In the genomic region with DNA sequence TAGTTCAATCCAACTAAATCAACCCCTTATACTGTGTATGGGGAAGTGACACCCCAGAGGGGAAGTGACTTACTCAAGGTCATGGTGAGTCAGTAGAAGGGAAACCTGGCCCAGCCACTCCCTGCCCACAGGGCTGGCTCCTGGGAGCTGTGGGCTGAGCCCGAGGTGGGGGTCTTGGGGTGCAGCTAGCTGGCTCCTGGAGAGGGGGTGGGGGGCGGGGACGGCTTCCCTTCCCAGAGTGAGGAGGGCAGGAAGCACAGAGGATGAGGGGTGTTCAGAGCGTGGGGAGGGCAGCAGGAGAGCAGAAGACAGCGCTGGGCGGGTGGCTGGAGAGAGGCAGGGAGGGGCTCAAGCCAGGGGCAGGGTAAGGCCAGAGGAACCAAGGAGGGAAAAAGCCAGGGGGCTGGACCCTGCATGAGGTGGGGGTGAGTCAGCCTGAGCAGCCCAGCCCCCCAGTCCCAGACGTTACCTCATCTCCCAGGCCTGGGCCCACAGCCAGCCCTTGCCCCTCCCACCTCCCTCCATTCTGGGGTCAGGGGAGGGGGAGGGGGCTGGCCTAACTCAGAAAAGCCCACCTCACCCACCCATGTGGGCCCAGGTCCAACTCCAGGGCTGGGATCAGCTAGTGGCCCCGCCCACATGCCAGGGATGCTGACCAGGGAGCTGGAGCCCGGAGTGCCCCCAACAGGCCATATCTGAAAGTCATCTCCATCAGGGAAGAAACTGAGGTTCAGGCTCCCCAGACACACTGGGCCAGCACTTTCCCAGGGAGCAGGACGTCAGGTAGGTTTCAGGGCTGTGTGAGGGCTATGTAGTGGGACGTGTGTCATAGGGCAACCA, we compare ENCODE assay signal across 8 cellular contexts. TPM values are rescaled to one million over a fixed set of nuclear protein-coding genes. Genes with fewer than 3 reads are reported as not detected.
DNase-seq lines count a peak whose midpoint lies in the region; FAIRE-seq and TF ChIP-seq lines count a peak whose summit lies in the region.

No MANE protein-coding gene starts in this region.

- H3K4me2 ChIP-seq in GM23248 (ENCODE audit: unreplicated experiment) (peak overlapping the region; percentile 96), endothelial cell of umbilical vein (ENCODE audit: insufficient read depth, low read length) (peak overlapping the region; percentile 70)

- H3K27me3 ChIP-seq in GM23248 (replicated peaks; ENCODE audit: insufficient read depth), result no peaks in the 10 kb centered on the region
- no peaks in the 10 kb centered on the region for H3K27me3 ChIP-seq in endothelial cell of umbilical vein (ENCODE audit: control insufficient read depth in 2 of 2, insufficient read depth in 2 of 2, low read length in 2 of 2)
- no peaks in the 10 kb centered on the region for H3K27me3 ChIP-seq in muscle layer of duodenum (ENCODE audit: low read depth, low read length)

- peak overlapping the region; percentile 83 for H3K27ac ChIP-seq in GM23248
- peak overlapping the region; percentile 93 for H3K27ac ChIP-seq in endothelial cell of umbilical vein (ENCODE audit: insufficient read depth, low read depth, low read length)
- H3K27ac ChIP-seq in muscle layer of duodenum (ENCODE audit: low read length), result peak overlapping the region; percentile 90

- no peaks in the 10 kb centered on the region for H3K9me1 ChIP-seq in endothelial cell of umbilical vein (replicated peaks; ENCODE audit: control insufficient read depth, extremely low read depth, insufficient read depth, low read length)

- H3K9me3 ChIP-seq in GM23248 (ENCODE audit: low read depth) (no peaks in the 10 kb centered on the region), endothelial cell of umbilical vein (replicated peaks; ENCODE audit: control insufficient read depth, insufficient read depth, low read length) (no peaks in the 10 kb centered on the region), muscle layer of duodenum (ENCODE audit: control insufficient read depth in 1 of 2, low read length in 2 of 2) (no peaks in the 10 kb centered on the region)

- H3K9me2 ChIP-seq in GM23248 (ENCODE audit: insufficient read depth), result no peaks in the 10 kb centered on the region

- POLR2A ChIA-PET in endothelial cell of umbilical vein (lab: Charles Lee), result interaction anchor here (1.0 to 1.8 kb wide), 5 partner anchors 14 to 69 kb away, joined by 4 to 10 read pairs (median 4); no protein-coding TSS in a partner anchor

- WGBS in GM23248 (ENCODE audit: low coverage in 1 of 2, low lambda C conversion rate in 2 of 2, missing lambda C conversion rate in 2 of 2), 2 experiments, result 5 to 11% methylated on average over 4 to 11 of the region's 11 CpGs

- FAIRE-seq in endothelial cell of umbilical vein (lab: Jason Lieb, UNC), result peak; percentile 99

- peaks cover 51% of the 10 kb centered on the region for H3K79me2 ChIP-seq in GM23248 (ENCODE audit: insufficient read depth)
- H3K79me2 ChIP-seq in endothelial cell of umbilical vein (ENCODE audit: control insufficient read depth, insufficient read depth, low read length), result peaks cover 44% of the 10 kb centered on the region

- dilution Hi-C loops in endothelial cell of umbilical vein (cut with MboI; ENCODE audit: extremely low pct_ligation_motif_present, low sequenced_read_pairs), result no loop called here

- H3K4me3 ChIP-seq in GM23248 (peak overlapping the region; percentile 86), endothelial cell of umbilical vein (replicated peaks in 1 of 3; ENCODE audit: insufficient read depth in 1 of 3, low read depth in 1 of 3, low read length in 3 of 3) (peak overlapping the region in 1 of 3 experiments; percentile 9), muscle layer of duodenum (ENCODE audit: low read depth in 1 of 2, low read length in 2 of 2) (peak overlapping the region; percentile 21 to 88)

- DNase-seq in A172 (ENCODE audit: low spot score), result peak; percentile 97
- peak; percentile 94 for DNase-seq in GM23248
- peak; percentile 62 for DNase-seq in SK-N-DZ (ENCODE audit: low spot score)
- peak; percentile 92 for DNase-seq in endothelial cell of umbilical vein (ENCODE audit: low read depth, low spot score)
- no peak for DNase-seq in NCI-H1417 (lab: John Stamatoyannopoulos, UW)
- no peak for DNase-seq in NCI-H2029 treated with DMSO at 0.1 percent for 48 hours (lab: John Stamatoyannopoulos, UW)
- no peak for DNase-seq in NCI-H524 treated with DMSO at 0.1 percent for 48 hours (lab: John Stamatoyannopoulos, UW)

- in situ Hi-C loops in GM23248 (cut with MboI), result no loop called here

- no TSS peak for BruUV-seq in endothelial cell of umbilical vein (replicated peaks; lab: Mats Ljungman, UMichigan)

- H3K4me1 ChIP-seq in GM23248 (ENCODE audit: insufficient read depth), result peaks cover 23% of the 10 kb centered on the region
- H3K4me1 ChIP-seq in endothelial cell of umbilical vein (ENCODE audit: control insufficient read depth, extremely low read depth, insufficient read depth, low read length), result peaks cover 57% of the 10 kb centered on the region
- H3K4me1 ChIP-seq in muscle layer of duodenum (ENCODE audit: control insufficient read depth in 1 of 2, insufficient read depth in 2 of 2, low read length in 2 of 2), result peaks cover 19 to 76% of the 10 kb centered on the region in 2 donors

- H3K36me3 ChIP-seq in GM23248 (ENCODE audit: low read depth), result peaks cover 16% of the 10 kb centered on the region; the same call in 1 of the 2 replicates
- H3K36me3 ChIP-seq in endothelial cell of umbilical vein (ENCODE audit: control insufficient read depth in 2 of 2, extremely low read depth in 1 of 2, insufficient read depth in 2 of 2, low read length in 2 of 2), result peaks cover 9 to 22% of the 10 kb centered on the region in 2 experiments
- H3K36me3 ChIP-seq in muscle layer of duodenum (ENCODE audit: control insufficient read depth in 1 of 2, insufficient read depth in 2 of 2, low read length in 2 of 2), result peaks cover 8 to 46% of the 10 kb centered on the region in 2 donors

- intact Hi-C loops in endothelial cell of umbilical vein (cut with micrococcal nuclease), result loop anchor here (1.0 to 10.0 kb wide), 6 partner anchors 38 to 960 kb away; a partner anchor contains a TSS

- TF ChIP-seq POLR2A in endothelial cell of umbilical vein (IDR thresholded peaks at IDR 0.05; ENCODE audit: low read depth, low read length), result no peak

- H2AFZ ChIP-seq in GM23248 (no peak overlapping the region), endothelial cell of umbilical vein (ENCODE audit: low read depth, low read length) (no peak overlapping the region)

- H4K20me1 ChIP-seq in GM23248 (ENCODE audit: insufficient read depth) (no peaks in the 10 kb centered on the region), endothelial cell of umbilical vein (replicated peaks; ENCODE audit: control insufficient read depth, extremely low read depth, insufficient read depth, low read length) (no peaks in the 10 kb centered on the region)

- peak overlapping the region; percentile 87 for H3K9ac ChIP-seq in GM23248
- peak overlapping the region; percentile 93 for H3K9ac ChIP-seq in endothelial cell of umbilical vein (replicated peaks; ENCODE audit: extremely low read depth, insufficient read depth, low read length)

- H3F3A ChIP-seq in GM23248 (ENCODE audit: insufficient read depth), result peaks cover 13% of the 10 kb centered on the region

- CTCF ChIA-PET in endothelial cell of umbilical vein (lab: Charles Lee), result interaction anchor here (0.8 to 3.4 kb wide), 11 partner anchors 20 to 124 kb away, joined by 3 to 15 read pairs (median 4); no protein-coding TSS in a partner anchor

- TF ChIP-seq CTCF in endothelial cell of umbilical vein (IDR thresholded peaks at IDR 0.05; ENCODE audit: extremely low read depth in 1 of 2, insufficient read depth in 1 of 2, low read depth in 1 of 2, low read length in 2 of 2), result peak; percentile 20 to 46

RNA-seq across cellular contexts. Expression of a gene that starts 2.8 kb away (rescaled TPM):
- 189 and 215 TPM in 2 replicates for total RNA-seq in A172 (2014; rRNA removed; shearing (Covaris generic))
- total RNA-seq in GM23248 (2014; rRNA removed; shearing (Covaris generic)), result 320 and 357 TPM in 2 replicates
- 551 and 556 TPM in 2 replicates for polyA plus RNA-seq in GM23248 (2016; fragmentation: Nextera tagmentation; extraction: Ambion mirVana)
- 85.0 and 96.3 TPM in 2 replicates for polyA plus RNA-seq in SK-N-DZ (2014; cell fraction: cytosol; rRNA removed)
- 107 and 131 TPM in 2 replicates for polyA plus RNA-seq in SK-N-DZ (2014; cell fraction: nucleus; rRNA removed)
- 318 and 371 TPM in 2 replicates for total RNA-seq in endothelial cell of umbilical vein
- polyA plus RNA-seq in endothelial cell of umbilical vein, result 314 and 418 TPM in 2 replicates
- polyA plus RNA-seq in endothelial cell of umbilical vein (2011; cell fraction: cytosol; rRNA removed), result 181 and 257 TPM in 2 replicates
- 815 and 843 TPM in 2 replicates for polyA plus RNA-seq in endothelial cell of umbilical vein (2011; cell fraction: nucleus; rRNA removed)
- polyA plus RNA-seq in endothelial cell of umbilical vein (2012), result 179 and 248 TPM in 2 replicates
- 120 and 143 TPM in 2 replicates for polyA minus RNA-seq in endothelial cell of umbilical vein
- 25.4 TPM for polyA minus RNA-seq in endothelial cell of umbilical vein (2011; cell fraction: cytosol; rRNA and poly(A)+ RNA removed)
- polyA minus RNA-seq in endothelial cell of umbilical vein (2011; cell fraction: nucleus; rRNA and poly(A)+ RNA removed), result 136 and 281 TPM in 2 replicates

RNA-seq across cellular contexts. Expression of a gene that starts 15.1 kb away (rescaled TPM):
- 0.19 and 1.7 TPM in 2 replicates for total RNA-seq in A172 (2014; rRNA removed; shearing (Covaris generic))
- total RNA-seq in GM23248 (2014; rRNA removed; shearing (Covaris generic)), result 0.25 and 0.97 TPM in 2 replicates
- polyA plus RNA-seq in GM23248 (2016; fragmentation: Nextera tagmentation; extraction: Ambion mirVana) (0.76 and 0.80 TPM in 2 replicates), endothelial cell of umbilical vein (4.8 and 5.1 TPM in 2 replicates)
- polyA plus RNA-seq in SK-N-DZ (2014; cell fraction: cytosol; rRNA removed), result 3.6 and 10.6 TPM in 2 replicates
- polyA plus RNA-seq in SK-N-DZ (2014; cell fraction: nucleus; rRNA removed), result 39.9 and 78.7 TPM in 2 replicates
- 5.3 and 8.1 TPM in 2 replicates for total RNA-seq in endothelial cell of umbilical vein
- polyA plus RNA-seq in endothelial cell of umbilical vein (2011; cell fraction: cytosol; rRNA removed), result 1.5 and 2.4 TPM in 2 replicates
- polyA plus RNA-seq in endothelial cell of umbilical vein (2011; cell fraction: nucleus; rRNA removed), result 14.5 and 14.8 TPM in 2 replicates
- 1.1 and 1.5 TPM in 2 replicates for polyA plus RNA-seq in endothelial cell of umbilical vein (2012)
- 3.6 and 5.2 TPM in 2 replicates for polyA minus RNA-seq in endothelial cell of umbilical vein
- polyA minus RNA-seq in endothelial cell of umbilical vein (2011; cell fraction: cytosol; rRNA and poly(A)+ RNA removed), result not detected
- polyA minus RNA-seq in endothelial cell of umbilical vein (2011; cell fraction: nucleus; rRNA and poly(A)+ RNA removed), result 6.3 TPM in 2 replicates

RNA-seq across cellular contexts. Expression of a gene that starts 21.1 kb away (rescaled TPM):
- total RNA-seq in A172 (2014; rRNA removed; shearing (Covaris generic)), result 343 and 354 TPM in 2 replicates
- 224 and 257 TPM in 2 replicates for total RNA-seq in GM23248 (2014; rRNA removed; shearing (Covaris generic))
- polyA plus RNA-seq in GM23248 (2016; fragmentation: Nextera tagmentation; extraction: Ambion mirVana) (160 and 163 TPM in 2 replicates), endothelial cell of umbilical vein (198 and 267 TPM in 2 replicates)
- polyA plus RNA-seq in SK-N-DZ (2014; cell fraction: cytosol; rRNA removed), result 248 and 315 TPM in 2 replicates
- 379 and 553 TPM in 2 replicates for polyA plus RNA-seq in SK-N-DZ (2014; cell fraction: nucleus; rRNA removed)
- total RNA-seq in endothelial cell of umbilical vein, result 310 and 336 TPM in 2 replicates
- 95.2 and 108 TPM in 2 replicates for polyA plus RNA-seq in endothelial cell of umbilical vein (2011; cell fraction: cytosol; rRNA removed)
- polyA plus RNA-seq in endothelial cell of umbilical vein (2011; cell fraction: nucleus; rRNA removed), result 848 and 1,132 TPM in 2 replicates
- 185 and 211 TPM in 2 replicates for polyA plus RNA-seq in endothelial cell of umbilical vein (2012)
- 158 and 165 TPM in 2 replicates for polyA minus RNA-seq in endothelial cell of umbilical vein
- polyA minus RNA-seq in endothelial cell of umbilical vein (2011; cell fraction: cytosol; rRNA and poly(A)+ RNA removed), result 9.4 TPM
- 135 and 363 TPM in 2 replicates for polyA minus RNA-seq in endothelial cell of umbilical vein (2011; cell fraction: nucleus; rRNA and poly(A)+ RNA removed)

RNA-seq across cellular contexts. Expression of a gene that starts 22.2 kb away (rescaled TPM):
- total RNA-seq in A172 (2014; rRNA removed; shearing (Covaris generic)), result 153 and 154 TPM in 2 replicates
- 78.5 and 117 TPM in 2 replicates for total RNA-seq in GM23248 (2014; rRNA removed; shearing (Covaris generic))
- polyA plus RNA-seq in GM23248 (2016; fragmentation: Nextera tagmentation; extraction: Ambion mirVana), result 63.0 and 67.9 TPM in 2 replicates
- 91.5 and 112 TPM in 2 replicates for polyA plus RNA-seq in SK-N-DZ (2014; cell fraction: cytosol; rRNA removed)
- 273 and 280 TPM in 2 replicates for polyA plus RNA-seq in SK-N-DZ (2014; cell fraction: nucleus; rRNA removed)
- total RNA-seq in endothelial cell of umbilical vein, result 86.4 and 103 TPM in 2 replicates
- 118 and 127 TPM in 2 replicates for polyA plus RNA-seq in endothelial cell of umbilical vein
- polyA plus RNA-seq in endothelial cell of umbilical vein (2011; cell fraction: cytosol; rRNA removed), result 130 and 134 TPM in 2 replicates
- polyA plus RNA-seq in endothelial cell of umbilical vein (2011; cell fraction: nucleus; rRNA removed), result 298 and 329 TPM in 2 replicates
- 68.8 and 73.0 TPM in 2 replicates for polyA plus RNA-seq in endothelial cell of umbilical vein (2012)
- polyA minus RNA-seq in endothelial cell of umbilical vein, result 89.2 and 94.8 TPM in 2 replicates
- polyA minus RNA-seq in endothelial cell of umbilical vein (2011; cell fraction: cytosol; rRNA and poly(A)+ RNA removed), result 94.3 TPM
- 57.6 and 60.5 TPM in 2 replicates for polyA minus RNA-seq in endothelial cell of umbilical vein (2011; cell fraction: nucleus; rRNA and poly(A)+ RNA removed)

RNA-seq across cellular contexts. Expression of a gene that starts 48.0 kb away (rescaled TPM):
- 58.8 and 72.4 TPM in 2 replicates for total RNA-seq in A172 (2014; rRNA removed; shearing (Covaris generic))
- 23.9 and 24.8 TPM in 2 replicates for total RNA-seq in GM23248 (2014; rRNA removed; shearing (Covaris generic))
- polyA plus RNA-seq in GM23248 (2016; fragmentation: Nextera tagmentation; extraction: Ambion mirVana) (10.5 and 11.1 TPM in 2 replicates), endothelial cell of umbilical vein (6.6 and 10.5 TPM in 2 replicates)
- 26.1 and 35.3 TPM in 2 replicates for polyA plus RNA-seq in SK-N-DZ (2014; cell fraction: cytosol; rRNA removed)
- polyA plus RNA-seq in SK-N-DZ (2014; cell fraction: nucleus; rRNA removed), result 32.0 and 39.8 TPM in 2 replicates
- 5.7 and 6.5 TPM in 2 replicates for total RNA-seq in endothelial cell of umbilical vein
- polyA plus RNA-seq in endothelial cell of umbilical vein (2011; cell fraction: cytosol; rRNA removed), result 1.9 and 4.7 TPM in 2 replicates
- polyA plus RNA-seq in endothelial cell of umbilical vein (2011; cell fraction: nucleus; rRNA removed), result 1.9 and 2.6 TPM in 2 replicates
- 2.6 and 4.7 TPM in 2 replicates for polyA plus RNA-seq in endothelial cell of umbilical vein (2012)
- polyA minus RNA-seq in endothelial cell of umbilical vein, result 0.38 and 0.63 TPM in 2 replicates
- 6.8 TPM for polyA minus RNA-seq in endothelial cell of umbilical vein (2011; cell fraction: cytosol; rRNA and poly(A)+ RNA removed)
- polyA minus RNA-seq in endothelial cell of umbilical vein (2011; cell fraction: nucleus; rRNA and poly(A)+ RNA removed), result 0.53 and 1.8 TPM in 2 replicates

Comparison
In these comparisons a context has a peak if more than half of its experiments do, and no peak if none do; other contexts are left out.
1. DNase-seq: peak in A172 (single experiment), GM23248 (single experiment), SK-N-DZ (single experiment) and endothelial cell of umbilical vein (single experiment); none in NCI-H1417 (0 of 3), NCI-H2029 treated with DMSO at 0.1 percent for 48 hours (single experiment) and NCI-H524 treated with DMSO at 0.1 percent for 48 hours (single experiment).
2. Peak in every context shown above with its lines, with median percentiles within 50 percentile points of each other: H3K27ac ChIP-seq.